In genomic region chr11:392102-392777, GRCh38 we compare ENCODE assay signal across 1 cellular context.
TF ChIP-seq lines count a peak whose summit lies in the region.

No MANE protein-coding gene starts in this region.

TF ChIP-seq in IMR-90, 13 proteins besides CTCF, POLR2A, EP300 and RAD21:
- no peak for TF ChIP-seq MXI1 (IDR thresholded peaks at IDR 0.05; ENCODE audit: borderline replicate concordance, low read depth, low read length)
- no peak for TF ChIP-seq RCOR1 (IDR thresholded peaks at IDR 0.05; ENCODE audit: insufficient replicate concordance, low read length)
- TF ChIP-seq CHD1 (IDR thresholded peaks at IDR 0.05; ENCODE audit: low read depth, low read length) = no peak
- TF ChIP-seq, protein P1, sequence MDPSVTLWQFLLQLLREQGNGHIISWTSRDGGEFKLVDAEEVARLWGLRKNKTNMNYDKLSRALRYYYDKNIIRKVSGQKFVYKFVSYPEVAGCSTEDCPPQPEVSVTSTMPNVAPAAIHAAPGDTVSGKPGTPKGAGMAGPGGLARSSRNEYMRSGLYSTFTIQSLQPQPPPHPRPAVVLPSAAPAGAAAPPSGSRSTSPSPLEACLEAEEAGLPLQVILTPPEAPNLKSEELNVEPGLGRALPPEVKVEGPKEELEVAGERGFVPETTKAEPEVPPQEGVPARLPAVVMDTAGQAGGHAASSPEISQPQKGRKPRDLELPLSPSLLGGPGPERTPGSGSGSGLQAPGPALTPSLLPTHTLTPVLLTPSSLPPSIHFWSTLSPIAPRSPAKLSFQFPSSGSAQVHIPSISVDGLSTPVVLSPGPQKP (IDR thresholded peaks at IDR 0.05; ENCODE audit: borderline replicate concordance, low read depth, low read length) = no peak
- no peak for TF ChIP-seq FOS (IDR thresholded peaks at IDR 0.05; ENCODE audit: low read depth, low read length)
- no peak for TF ChIP-seq SMC3 (IDR thresholded peaks at IDR 0.05; ENCODE audit: low read depth, low read length)
- TF ChIP-seq NFE2L2 (IDR thresholded peaks at IDR 0.05; ENCODE audit: low read depth, low read length) = no peak
- TF ChIP-seq BHLHE40 (IDR thresholded peaks at IDR 0.05; ENCODE audit: low read depth, low read length) = no peak
- no peak for TF ChIP-seq CEBPB (IDR thresholded peaks at IDR 0.05; ENCODE audit: low read depth, low read length)
- TF ChIP-seq, protein P2, sequence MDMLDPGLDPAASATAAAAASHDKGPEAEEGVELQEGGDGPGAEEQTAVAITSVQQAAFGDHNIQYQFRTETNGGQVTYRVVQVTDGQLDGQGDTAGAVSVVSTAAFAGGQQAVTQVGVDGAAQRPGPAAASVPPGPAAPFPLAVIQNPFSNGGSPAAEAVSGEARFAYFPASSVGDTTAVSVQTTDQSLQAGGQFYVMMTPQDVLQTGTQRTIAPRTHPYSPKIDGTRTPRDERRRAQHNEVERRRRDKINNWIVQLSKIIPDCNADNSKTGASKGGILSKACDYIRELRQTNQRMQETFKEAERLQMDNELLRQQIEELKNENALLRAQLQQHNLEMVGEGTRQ (IDR thresholded peaks at IDR 0.05; ENCODE audit: low read depth, low read length) = no peak
- TF ChIP-seq MAFK (IDR thresholded peaks at IDR 0.05; ENCODE audit: low read depth, low read length) = no peak
- no peak for TF ChIP-seq RFX5 (IDR thresholded peaks at IDR 0.05; ENCODE audit: low read depth, low read length)
- no peak for TF ChIP-seq MAZ (IDR thresholded peaks at IDR 0.05; ENCODE audit: borderline replicate concordance, low read depth, low read length)
TF ChIP-seq in IMR-90: peak in this region for 0.
